ENCODE assay signal across 8 cellular contexts in genomic region chr11:82995754-82996398, GRCh38.
DNase-seq lines count a peak whose midpoint lies in the region; ATAC-seq lines count a peak whose summit lies in the region.

No MANE protein-coding gene starts in this region.

- H3K4me3 Mint-ChIP-seq in activated T-helper 1 cell treated with anti-CD3 and anti-CD28 coated beads, Interleukin-12 subunit alpha, Interleukin-12 subunit beta, Interleukin-2, Interleukin-4 antibody, amounts not matched to agents 30 ng/mL and 10 ng/mL and 1 ng/mL, durations not matched to agents 14 hours and 24 hours and 36 hours = peak overlapping the region; percentile 52
- H3K4me3 Mint-ChIP-seq in memory B cell = no peak overlapping the region

- H3K9me3 Mint-ChIP-seq in activated T-helper 1 cell treated with anti-CD3 and anti-CD28 coated beads, Interleukin-12 subunit alpha, Interleukin-12 subunit beta, Interleukin-2, Interleukin-4 antibody, amounts not matched to agents 30 ng/mL and 10 ng/mL and 1 ng/mL, durations not matched to agents 14 hours and 24 hours and 36 hours = no peaks in the 10 kb centered on the region
- no peaks in the 10 kb centered on the region for H3K9me3 Mint-ChIP-seq in memory B cell

- DNase-seq in activated T-helper 1 cell treated with anti-CD3 and anti-CD28 coated beads, Interleukin-12 subunit alpha, Interleukin-12 subunit beta, Interleukin-2, Interleukin-4 antibody, amounts not matched to agents 30 ng/mL and 10 ng/mL and 1 ng/mL, durations not matched to agents 14 hours and 24 hours and 36 hours (ENCODE audit: low spot score) = no peak
- DNase-seq in memory B cell (ENCODE audit: low spot score in 2 of 2) (no peak), germinal center (ENCODE audit: low spot score) (no peak), DMS153 (lab: John Stamatoyannopoulos, UW) (no peak), NCI-H82 treated with DMSO at 0.1 percent for 48 hours (lab: John Stamatoyannopoulos, UW; ENCODE audit: unreplicated experiment) (no peak)

- peaks cover 31% of the 10 kb centered on the region for H3K36me3 Mint-ChIP-seq in activated T-helper 1 cell treated with anti-CD3 and anti-CD28 coated beads, Interleukin-12 subunit alpha, Interleukin-12 subunit beta, Interleukin-2, Interleukin-4 antibody, amounts not matched to agents 30 ng/mL and 10 ng/mL and 1 ng/mL, durations not matched to agents 14 hours and 24 hours and 36 hours (ENCODE audit: low read depth)
- peaks cover 31% of the 10 kb centered on the region for H3K36me3 Mint-ChIP-seq in memory B cell

- peak overlapping the region; percentile 42 for H3K4me3 ChIP-seq in GM08714 (ENCODE audit: low read length)

- peak overlapping the region; percentile 78 for H3K27ac Mint-ChIP-seq in activated T-helper 1 cell treated with anti-CD3 and anti-CD28 coated beads, Interleukin-12 subunit alpha, Interleukin-12 subunit beta, Interleukin-2, Interleukin-4 antibody, amounts not matched to agents 30 ng/mL and 10 ng/mL and 1 ng/mL, durations not matched to agents 14 hours and 24 hours and 36 hours
- H3K27ac Mint-ChIP-seq in memory B cell = peak overlapping the region; percentile 78

- intact Hi-C loops in activated T-helper 1 cell treated with anti-CD3 and anti-CD28 coated beads, Interleukin-12 subunit alpha, Interleukin-12 subunit beta, Interleukin-2, Interleukin-4 antibody, amounts not matched to agents 30 ng/mL and 10 ng/mL and 1 ng/mL, durations not matched to agents 14 hours and 24 hours and 36 hours (cut with micrococcal nuclease) = loop anchor here (1.0 kb wide), 7 partner anchors 10 to 160 kb away; partner anchors contain the start of gene RAB30

- no peaks in the 10 kb centered on the region for H3K27me3 Mint-ChIP-seq in activated T-helper 1 cell treated with anti-CD3 and anti-CD28 coated beads, Interleukin-12 subunit alpha, Interleukin-12 subunit beta, Interleukin-2, Interleukin-4 antibody, amounts not matched to agents 30 ng/mL and 10 ng/mL and 1 ng/mL, durations not matched to agents 14 hours and 24 hours and 36 hours (ENCODE audit: insufficient read depth)
- H3K27me3 Mint-ChIP-seq in memory B cell = no peaks in the 10 kb centered on the region

- peak; percentile 29 for ATAC-seq in GM21737 (IDR thresholded peaks at IDR 0.05; ENCODE audit: unreplicated experiment)
- ATAC-seq in memory B cell (ENCODE audit: low read depth) = peak; percentile 23
- ATAC-seq in GM21526 (IDR thresholded peaks at IDR 0.05; ENCODE audit: low FRiP score, unreplicated experiment) = no peak

- H3K4me1 Mint-ChIP-seq in activated T-helper 1 cell treated with anti-CD3 and anti-CD28 coated beads, Interleukin-12 subunit alpha, Interleukin-12 subunit beta, Interleukin-2, Interleukin-4 antibody, amounts not matched to agents 30 ng/mL and 10 ng/mL and 1 ng/mL, durations not matched to agents 14 hours and 24 hours and 36 hours (ENCODE audit: low read depth) = peaks cover 70% of the 10 kb centered on the region
- peaks cover 51% of the 10 kb centered on the region for H3K4me1 Mint-ChIP-seq in memory B cell
